Comparison of ENCODE assay signal across 1 cellular context in the genomic region with DNA sequence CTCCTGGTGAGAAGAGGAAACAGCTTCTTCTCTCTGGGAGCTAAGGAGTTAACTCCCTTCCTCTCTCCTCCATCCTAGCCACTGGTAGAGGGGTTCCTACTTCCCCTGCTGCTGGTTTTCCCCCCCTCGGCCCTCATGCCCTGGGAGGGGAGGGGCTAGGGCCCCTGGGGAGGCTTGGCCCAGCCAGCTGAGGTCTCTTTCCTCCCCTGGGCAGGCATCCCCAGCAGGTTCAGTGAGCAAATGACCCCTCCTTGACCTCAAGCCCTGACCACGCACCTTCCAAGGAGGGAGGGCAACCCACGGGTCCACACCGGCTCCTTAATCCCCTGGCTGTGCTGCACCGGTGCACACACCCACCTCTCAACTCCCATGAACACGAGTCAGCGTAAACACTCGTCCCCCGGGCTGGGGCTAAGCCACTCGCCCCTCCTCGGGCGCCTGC.
TF ChIP-seq lines count a peak whose summit lies in the region.

No MANE protein-coding gene starts in this region.

TF ChIP-seq in HEK293, 187 proteins besides CTCF, POLR2A, EP300 and RAD21 (continued from another document):
- TF ChIP-seq GLIS1 (tag by site-specific recombination; IDR thresholded peaks at IDR 0.05): peak; percentile 95
- no peak for TF ChIP-seq GFI1B (tag by site-specific recombination; IDR thresholded peaks at IDR 0.05)
- no peak for TF ChIP-seq KLF16 (tag by site-specific recombination; IDR thresholded peaks at IDR 0.05)
- TF ChIP-seq ZNF37A (tag by site-specific recombination; IDR thresholded peaks at IDR 0.05): no peak
- peak; percentile 68 for TF ChIP-seq ZBTB7A (tag by site-specific recombination; IDR thresholded peaks at IDR 0.05; ENCODE audit: low read depth)
- TF ChIP-seq OSR2 (tag by site-specific recombination; IDR thresholded peaks at IDR 0.05): 0 out of 2 replicates have a peak, but pooled peaks have one; percentile 25
- TF ChIP-seq, protein P1, sequence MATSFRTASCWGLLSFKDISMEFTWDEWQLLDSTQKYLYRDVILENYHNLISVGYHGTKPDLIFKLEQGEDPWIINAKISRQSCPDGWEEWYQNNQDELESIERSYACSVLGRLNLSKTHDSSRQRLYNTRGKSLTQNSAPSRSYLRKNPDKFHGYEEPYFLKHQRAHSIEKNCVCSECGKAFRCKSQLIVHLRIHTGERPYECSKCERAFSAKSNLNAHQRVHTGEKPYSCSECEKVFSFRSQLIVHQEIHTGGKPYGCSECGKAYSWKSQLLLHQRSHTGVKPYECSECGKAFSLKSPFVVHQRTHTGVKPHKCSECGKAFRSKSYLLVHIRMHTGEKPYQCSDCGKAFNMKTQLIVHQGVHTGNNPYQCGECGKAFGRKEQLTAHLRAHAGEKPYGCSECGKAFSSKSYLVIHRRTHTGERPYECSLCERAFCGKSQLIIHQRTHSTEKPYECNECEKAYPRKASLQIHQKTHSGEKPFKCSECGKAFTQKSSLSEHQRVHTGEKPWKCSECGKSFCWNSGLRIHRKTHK (tag by site-specific recombination; IDR thresholded peaks at IDR 0.05): no peak
- TF ChIP-seq, protein P2, sequence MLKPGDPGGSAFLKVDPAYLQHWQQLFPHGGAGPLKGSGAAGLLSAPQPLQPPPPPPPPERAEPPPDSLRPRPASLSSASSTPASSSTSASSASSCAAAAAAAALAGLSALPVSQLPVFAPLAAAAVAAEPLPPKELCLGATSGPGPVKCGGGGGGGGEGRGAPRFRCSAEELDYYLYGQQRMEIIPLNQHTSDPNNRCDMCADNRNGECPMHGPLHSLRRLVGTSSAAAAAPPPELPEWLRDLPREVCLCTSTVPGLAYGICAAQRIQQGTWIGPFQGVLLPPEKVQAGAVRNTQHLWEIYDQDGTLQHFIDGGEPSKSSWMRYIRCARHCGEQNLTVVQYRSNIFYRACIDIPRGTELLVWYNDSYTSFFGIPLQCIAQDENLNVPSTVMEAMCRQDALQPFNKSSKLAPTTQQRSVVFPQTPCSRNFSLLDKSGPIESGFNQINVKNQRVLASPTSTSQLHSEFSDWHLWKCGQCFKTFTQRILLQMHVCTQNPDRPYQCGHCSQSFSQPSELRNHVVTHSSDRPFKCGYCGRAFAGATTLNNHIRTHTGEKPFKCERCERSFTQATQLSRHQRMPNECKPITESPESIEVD (tag by site-specific recombination; IDR thresholded peaks at IDR 0.05): no peak
- TF ChIP-seq ZNF629 (tag by site-specific recombination; IDR thresholded peaks at IDR 0.05): no peak
- TF ChIP-seq ZNF843 (tag by site-specific recombination; IDR thresholded peaks at IDR 0.05): no peak
- no peak for TF ChIP-seq INSM2 (tag by site-specific recombination; IDR thresholded peaks at IDR 0.05)
- TF ChIP-seq ZNF157 (tag by site-specific recombination; IDR thresholded peaks at IDR 0.05): no peak
- TF ChIP-seq ZNF449 (tag by site-specific recombination; IDR thresholded peaks at IDR 0.05): no peak
- peak; percentile 60 for TF ChIP-seq KLF9 (tag by site-specific recombination; IDR thresholded peaks at IDR 0.05; ENCODE audit: low read depth)
- no peak for TF ChIP-seq SETDB1 (IDR thresholded peaks at IDR 0.05; ENCODE audit: insufficient read length, low read length)
- TF ChIP-seq, protein P3, sequence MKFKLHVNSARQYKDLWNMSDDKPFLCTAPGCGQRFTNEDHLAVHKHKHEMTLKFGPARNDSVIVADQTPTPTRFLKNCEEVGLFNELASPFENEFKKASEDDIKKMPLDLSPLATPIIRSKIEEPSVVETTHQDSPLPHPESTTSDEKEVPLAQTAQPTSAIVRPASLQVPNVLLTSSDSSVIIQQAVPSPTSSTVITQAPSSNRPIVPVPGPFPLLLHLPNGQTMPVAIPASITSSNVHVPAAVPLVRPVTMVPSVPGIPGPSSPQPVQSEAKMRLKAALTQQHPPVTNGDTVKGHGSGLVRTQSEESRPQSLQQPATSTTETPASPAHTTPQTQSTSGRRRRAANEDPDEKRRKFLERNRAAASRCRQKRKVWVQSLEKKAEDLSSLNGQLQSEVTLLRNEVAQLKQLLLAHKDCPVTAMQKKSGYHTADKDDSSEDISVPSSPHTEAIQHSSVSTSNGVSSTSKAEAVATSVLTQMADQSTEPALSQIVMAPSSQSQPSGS (tag by site-specific recombination; IDR thresholded peaks at IDR 0.05; ENCODE audit: low read depth): no peak
- TF ChIP-seq, protein P4, sequence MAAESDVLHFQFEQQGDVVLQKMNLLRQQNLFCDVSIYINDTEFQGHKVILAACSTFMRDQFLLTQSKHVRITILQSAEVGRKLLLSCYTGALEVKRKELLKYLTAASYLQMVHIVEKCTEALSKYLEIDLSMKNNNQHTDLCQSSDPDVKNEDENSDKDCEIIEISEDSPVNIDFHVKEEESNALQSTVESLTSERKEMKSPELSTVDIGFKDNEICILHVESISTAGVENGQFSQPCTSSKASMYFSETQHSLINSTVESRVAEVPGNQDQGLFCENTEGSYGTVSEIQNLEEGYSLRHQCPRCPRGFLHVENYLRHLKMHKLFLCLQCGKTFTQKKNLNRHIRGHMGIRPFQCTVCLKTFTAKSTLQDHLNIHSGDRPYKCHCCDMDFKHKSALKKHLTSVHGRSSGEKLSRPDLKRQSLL (tag by site-specific recombination; IDR thresholded peaks at IDR 0.05): no peak
- TF ChIP-seq ZNF274 (IDR thresholded peaks at IDR 0.05; ENCODE audit: low read length): no peak
- TF ChIP-seq ZNF274 (tag by site-specific recombination; IDR thresholded peaks at IDR 0.05; ENCODE audit: borderline replicate concordance): no peak
- no peak for TF ChIP-seq ZBTB26 (tag by site-specific recombination; optimal IDR thresholded peaks at IDR 0.05)
- TF ChIP-seq ZNF560 (tag by site-specific recombination; IDR thresholded peaks at IDR 0.05; ENCODE audit: borderline replicate concordance): no peak
- TF ChIP-seq WT1 (tag by site-specific recombination; IDR thresholded peaks at IDR 0.05): no peak
- no peak for TF ChIP-seq ZNF311 (tag by site-specific recombination; IDR thresholded peaks at IDR 0.05; ENCODE audit: borderline replicate concordance)
- peak; percentile 78 for TF ChIP-seq BCL11A (tag by site-specific recombination; IDR thresholded peaks at IDR 0.05; ENCODE audit: low read depth)
- TF ChIP-seq, protein P5, sequence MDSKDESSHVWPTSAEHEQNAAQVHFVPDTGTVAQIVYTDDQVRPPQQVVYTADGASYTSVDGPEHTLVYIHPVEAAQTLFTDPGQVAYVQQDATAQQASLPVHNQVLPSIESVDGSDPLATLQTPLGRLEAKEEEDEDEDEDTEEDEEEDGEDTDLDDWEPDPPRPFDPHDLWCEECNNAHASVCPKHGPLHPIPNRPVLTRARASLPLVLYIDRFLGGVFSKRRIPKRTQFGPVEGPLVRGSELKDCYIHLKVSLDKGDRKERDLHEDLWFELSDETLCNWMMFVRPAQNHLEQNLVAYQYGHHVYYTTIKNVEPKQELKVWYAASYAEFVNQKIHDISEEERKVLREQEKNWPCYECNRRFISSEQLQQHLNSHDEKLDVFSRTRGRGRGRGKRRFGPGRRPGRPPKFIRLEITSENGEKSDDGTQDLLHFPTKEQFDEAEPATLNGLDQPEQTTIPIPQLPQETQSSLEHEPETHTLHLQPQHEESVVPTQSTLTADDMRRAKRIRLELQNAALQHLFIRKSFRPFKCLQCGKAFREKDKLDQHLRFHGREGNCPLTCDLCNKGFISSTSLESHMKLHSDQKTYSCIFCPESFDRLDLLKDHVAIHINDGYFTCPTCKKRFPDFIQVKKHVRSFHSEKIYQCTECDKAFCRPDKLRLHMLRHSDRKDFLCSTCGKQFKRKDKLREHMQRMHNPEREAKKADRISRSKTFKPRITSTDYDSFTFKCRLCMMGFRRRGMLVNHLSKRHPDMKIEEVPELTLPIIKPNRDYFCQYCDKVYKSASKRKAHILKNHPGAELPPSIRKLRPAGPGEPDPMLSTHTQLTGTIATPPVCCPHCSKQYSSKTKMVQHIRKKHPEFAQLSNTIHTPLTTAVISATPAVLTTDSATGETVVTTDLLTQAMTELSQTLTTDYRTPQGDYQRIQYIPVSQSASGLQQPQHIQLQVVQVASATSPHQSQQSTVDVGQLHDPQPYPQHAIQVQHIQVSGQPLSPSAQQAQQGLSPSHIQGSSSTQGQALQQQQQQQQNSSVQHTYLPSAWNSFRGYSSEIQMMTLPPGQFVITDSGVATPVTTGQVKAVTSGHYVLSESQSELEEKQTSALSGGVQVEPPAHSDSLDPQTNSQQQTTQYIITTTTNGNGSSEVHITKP (tag by site-specific recombination; IDR thresholded peaks at IDR 0.05): peak; percentile 94
- TF ChIP-seq ZIC2 (tag by site-specific recombination; IDR thresholded peaks at IDR 0.05): peak; percentile 77
- no peak for TF ChIP-seq ZNF692 (tag by site-specific recombination; IDR thresholded peaks at IDR 0.05)
- TF ChIP-seq EGR2 (tag by site-specific recombination; IDR thresholded peaks at IDR 0.05; ENCODE audit: low read depth): peak; percentile 94
- no peak for TF ChIP-seq ZBTB49 (tag by site-specific recombination; IDR thresholded peaks at IDR 0.05; ENCODE audit: low read depth)
- peak; percentile 94 for TF ChIP-seq GLIS2 (tag by site-specific recombination; IDR thresholded peaks at IDR 0.05)
- 0 out of 2 replicates have a peak, but pooled peaks have one; percentile 58 for TF ChIP-seq BCL11B (tag by site-specific recombination; IDR thresholded peaks at IDR 0.05; ENCODE audit: low read depth)
- 0 out of 2 replicates have a peak, but pooled peaks have one; percentile 35 for TF ChIP-seq ZNF600 (tag by site-specific recombination; IDR thresholded peaks at IDR 0.05)
- TF ChIP-seq ZFP37 (tag by site-specific recombination; IDR thresholded peaks at IDR 0.05): no peak
- no peak for TF ChIP-seq KLF8 (tag by site-specific recombination; IDR thresholded peaks at IDR 0.05)
- TF ChIP-seq ZNF341 (tag by site-specific recombination; IDR thresholded peaks at IDR 0.05; ENCODE audit: low read depth): peak; percentile 96
- peak; percentile 71 for TF ChIP-seq ZBTB20 (tag by site-specific recombination; IDR thresholded peaks at IDR 0.05)
- no peak for TF ChIP-seq ZNF350 (tag by site-specific recombination; IDR thresholded peaks at IDR 0.05)
